In the genomic region with DNA sequence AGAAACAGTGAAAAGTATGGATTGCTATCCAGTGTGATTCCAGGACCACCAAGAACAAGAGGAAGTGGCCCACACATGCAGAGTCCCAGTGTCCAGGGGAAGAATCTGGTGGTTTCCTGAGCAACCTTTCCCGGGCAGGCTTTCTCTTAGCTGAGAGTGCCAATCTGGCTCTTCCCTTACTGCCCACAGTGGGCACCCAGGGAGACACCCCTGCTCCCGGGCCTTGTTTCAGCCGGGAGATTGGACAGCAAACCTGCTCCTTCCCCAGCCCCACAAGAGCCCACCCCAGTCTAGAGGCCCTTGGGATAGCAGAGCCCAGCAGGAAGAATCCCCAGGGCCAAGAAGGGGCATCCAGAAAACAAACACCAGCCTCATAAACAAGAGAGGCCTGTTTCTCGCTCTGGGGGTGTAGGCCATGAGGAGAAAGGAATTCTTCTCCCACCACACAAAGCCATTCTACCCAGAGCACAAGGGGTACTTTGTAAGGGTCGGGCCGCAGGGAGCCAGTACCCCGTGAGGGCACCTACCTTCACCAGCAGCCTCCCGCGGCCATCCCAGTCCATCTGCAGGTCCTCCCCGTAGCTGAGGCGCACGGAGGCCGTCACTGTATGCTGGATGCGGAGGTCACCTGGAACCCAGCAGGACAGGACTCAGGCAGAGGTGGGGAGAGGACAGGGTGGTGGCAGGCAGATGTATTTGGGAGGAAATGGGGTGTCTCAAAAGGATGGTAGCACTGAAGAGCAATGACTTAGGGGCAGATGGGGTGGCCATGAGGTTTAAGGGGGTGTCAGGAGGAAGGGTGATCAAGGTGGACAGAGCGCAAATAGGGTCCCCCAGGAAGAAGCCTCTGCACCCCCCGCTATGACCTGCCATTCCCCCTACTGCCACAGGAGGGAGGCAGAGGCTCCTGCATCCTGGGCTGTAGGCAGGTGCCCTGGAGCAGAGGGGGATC, we compare ENCODE assay signal across 8 cellular contexts.
DNase-seq lines count a peak whose midpoint lies in the region; ATAC-seq and TF ChIP-seq lines count a peak whose summit lies in the region.

No MANE protein-coding gene starts in this region.

- TF ChIP-seq CTCF in GM06990 (IDR thresholded peaks at IDR 0.05; ENCODE audit: insufficient read depth, low read length, poor library complexity, severe bottlenecking): peak; percentile 96
- peak; percentile 97 for TF ChIP-seq CTCF in WERI-Rb-1 (IDR thresholded peaks at IDR 0.05; ENCODE audit: low read depth, low read length)

- H3K4me3 ChIP-seq in GM06990 (replicated peaks; ENCODE audit: low read depth, low read length): no peak overlapping the region
- H3K4me3 ChIP-seq in WERI-Rb-1 (ENCODE audit: low read depth, low read length): no peak overlapping the region

- ATAC-seq in GM21737 (IDR thresholded peaks at IDR 0.05; ENCODE audit: unreplicated experiment) (no peak), HG02870 (IDR thresholded peaks at IDR 0.05; ENCODE audit: unreplicated experiment) (no peak)

- peaks cover 3% of the 10 kb centered on the region for H3K27me3 ChIP-seq in GM06990 (replicated peaks; ENCODE audit: control insufficient read depth, insufficient read depth, low read length)
- H3K27me3 ChIP-seq in WERI-Rb-1 (ENCODE audit: insufficient read depth, low read depth, severe bottlenecking): no peaks in the 10 kb centered on the region
- no peaks in the 10 kb centered on the region for H3K27me3 ChIP-seq in layer of hippocampus (ENCODE audit: control insufficient read depth, insufficient read depth, low read length)

- H3K36me3 ChIP-seq in GM06990 (ENCODE audit: control insufficient read depth, insufficient read depth, low read length) (no peaks in the 10 kb centered on the region), WERI-Rb-1 (no peaks in the 10 kb centered on the region)

- H3K27ac ChIP-seq in WERI-Rb-1 (no peak overlapping the region), caudate nucleus (ENCODE audit: low read depth, low read length) (peak overlapping the region; percentile 83), layer of hippocampus (ENCODE audit: low read depth, low read length) (peak overlapping the region; percentile 59)

- DNase-seq in GM06990 (ENCODE audit: extremely low read depth, insufficient read length) (no peak), LHCN-M2 (ENCODE audit: low read depth) (peak; percentile 43), WERI-Rb-1 (peak; percentile 64), caudate nucleus (lab: John Stamatoyannopoulos, UW) (peak in 51 of 61 donors; percentile 14 to 72 (median 45))
- peak in 2 of 3 donors; percentile 27 to 60 for DNase-seq in stimulated activated CD4-positive, alpha-beta T cell treated with anti-CD3 and anti-CD28 coated beads, TNF-alpha, amount 100 ng/mL, for 1 hour (ENCODE audit: low read depth in 3 of 3, low spot score in 1 of 3)

- H3K9me3 ChIP-seq in WERI-Rb-1 (ENCODE audit: severe bottlenecking): no peaks in the 10 kb centered on the region
